Comparison of ENCODE assay signal across 20 cellular contexts in the genomic region with DNA sequence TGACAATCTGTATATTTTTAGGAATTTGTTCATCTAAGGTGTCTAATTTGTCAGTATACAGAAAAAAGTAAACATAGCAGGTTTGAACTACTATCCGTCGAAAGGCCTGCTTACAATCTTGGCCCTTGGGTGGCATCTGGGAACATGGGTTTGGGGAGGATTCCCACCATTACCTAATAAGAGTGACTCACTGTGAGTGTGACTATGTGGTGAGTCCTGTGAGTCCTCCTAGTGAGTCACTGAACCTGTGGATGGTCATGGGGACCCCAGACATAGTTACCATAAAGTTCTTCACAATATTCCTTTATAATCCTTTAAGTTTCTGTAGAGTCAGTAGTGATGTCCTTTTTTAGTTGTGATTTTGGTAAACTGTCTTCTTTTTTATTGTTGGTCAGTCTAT. TPM values are rescaled to one million over a fixed set of nuclear protein-coding genes. Genes with fewer than 3 reads are reported as not detected.
DNase-seq lines count a peak whose midpoint lies in the region; ATAC-seq and TF ChIP-seq lines count a peak whose summit lies in the region.
"Had no signal": no experiment of that assay in that cellular context is flagged by ENCODE, and none has a peak within 500 bp of the region (broad histone marks: within the 10 kb centered on the region; RNA-seq: fewer than 3 reads in every experiment).

No MANE protein-coding gene starts in this region.

- no peaks in the 10 kb centered on the region for H3K27me3 Mint-ChIP-seq in stimulated activated naive CD8-positive, alpha-beta T cell treated with anti-CD3 and anti-CD28 coated beads, Interleukin-15, amount 100 ng/mL, for 72 hours
- H3K27me3 Mint-ChIP-seq in effector memory CD8-positive, alpha-beta T cell = no peaks in the 10 kb centered on the region
- H3K27me3 Mint-ChIP-seq: activated CD4-positive, alpha-beta memory T cell treated with anti-CD3 and anti-CD28 coated beads for 36 hours had no signal

- no peaks in the 10 kb centered on the region for H3K4me1 Mint-ChIP-seq in stimulated activated naive CD8-positive, alpha-beta T cell treated with anti-CD3 and anti-CD28 coated beads, Interleukin-15, amount 100 ng/mL, for 72 hours
- H3K4me1 Mint-ChIP-seq in effector memory CD8-positive, alpha-beta T cell (ENCODE audit: low read depth in 2 of 2) = no peaks in the 10 kb centered on the region

- H3K36me3 Mint-ChIP-seq in effector memory CD8-positive, alpha-beta T cell (ENCODE audit: insufficient read depth) = peaks cover 4% of the 10 kb centered on the region

- peak; percentile 52 for ATAC-seq in stimulated activated naive CD8-positive, alpha-beta T cell treated with anti-CD3 and anti-CD28 coated beads, Interleukin-15, amount 100 ng/mL, for 72 hours
- no peak for ATAC-seq in effector memory CD8-positive, alpha-beta T cell (replicated peaks)
- ATAC-seq: lower lobe of right lung had no signal

- no peak overlapping the region for H3K4me3 ChIP-seq in fibroblast of mammary gland (ENCODE audit: control insufficient read depth, low read depth, low read length)
- H3K4me3 ChIP-seq: colonic mucosa, lower lobe of right lung, suprapubic skin had no signal

- H3K9me3 Mint-ChIP-seq in stimulated activated naive CD8-positive, alpha-beta T cell treated with anti-CD3 and anti-CD28 coated beads, Interleukin-15, amount 100 ng/mL, for 72 hours = peaks cover 10 to 17% of the 10 kb centered on the region in 2 donors
- H3K9me3 Mint-ChIP-seq in effector memory CD8-positive, alpha-beta T cell = peaks cover 1 to 16% of the 10 kb centered on the region in 2 donors

- intact Hi-C loops in posterior vena cava (cut with DNase I) = no loop called here

- H3K4me3 Mint-ChIP-seq in stimulated activated naive CD8-positive, alpha-beta T cell treated with anti-CD3 and anti-CD28 coated beads, Interleukin-15, amount 100 ng/mL, for 72 hours = no peak overlapping the region
- no peak overlapping the region for H3K4me3 Mint-ChIP-seq in effector memory CD8-positive, alpha-beta T cell
- H3K4me3 Mint-ChIP-seq: activated CD4-positive, alpha-beta memory T cell treated with anti-CD3 and anti-CD28 coated beads for 36 hours; T-helper 1 cell treated with Interleukin-12 subunit alpha and Interleukin-12 subunit beta and Interleukin-4 antibody, amounts not matched to agents 30 μg/mL and 1 μg/mL, for 36 hours had no signal

- DNase-seq in HT1080 (ENCODE audit: low read depth) = peak; percentile 88
- peak; percentile 4 for DNase-seq in SK-MEL-5 (ENCODE audit: low read depth, low spot score)
- DNase-seq in fibroblast of mammary gland (ENCODE audit: low read depth) = peak; percentile 84
- DNase-seq in stimulated activated naive CD8-positive, alpha-beta T cell treated with anti-CD3 and anti-CD28 coated beads, Interleukin-15, amount 100 ng/mL, for 72 hours = no peak
- DNase-seq in pons (ENCODE audit: low spot score) = no peak
- DNase-seq in posterior vena cava (ENCODE audit: low spot score) = no peak
- no peak for DNase-seq in effector memory CD8-positive, alpha-beta T cell
- DNase-seq: activated CD4-positive, alpha-beta memory T cell treated with anti-CD3 and anti-CD28 coated beads for 36 hours; activated naive CD4-positive, alpha-beta T cell treated with Interleukin-2 at 50 U/mL for 16 hours; BE2C; Calu3; colonic mucosa; lower lobe of right lung; MM.1S; NCI-H2081 treated with DMSO at 0.1 percent for 48 hours; NCI-H526; SIG-M5; WERI-Rb-1 had no signal

- in situ Hi-C loops in SK-MEL-5 (cut with HindIII; ENCODE audit: low pct_unique_long_range_greater_than_20kb, low sequenced_read_pairs) = no loop called here

- H3K27ac Mint-ChIP-seq in stimulated activated naive CD8-positive, alpha-beta T cell treated with anti-CD3 and anti-CD28 coated beads, Interleukin-15, amount 100 ng/mL, for 72 hours = no peak overlapping the region
- no peak overlapping the region for H3K27ac Mint-ChIP-seq in effector memory CD8-positive, alpha-beta T cell
- H3K27ac Mint-ChIP-seq: activated CD4-positive, alpha-beta memory T cell treated with anti-CD3 and anti-CD28 coated beads for 36 hours; T-helper 1 cell treated with Interleukin-12 subunit alpha and Interleukin-12 subunit beta and Interleukin-4 antibody, amounts not matched to agents 30 μg/mL and 1 μg/mL, for 36 hours had no signal

- TF ChIP-seq CTCF in fibroblast of mammary gland (conservative IDR thresholded peaks at IDR 0.05; ENCODE audit: control insufficient read depth, insufficient read depth, low read depth, low read length) = no peak

RNA-seq across cellular contexts. Expression of a gene that starts 37.0 kb away (rescaled TPM):
- total RNA-seq in HT1080 (2014; rRNA removed; shearing (Covaris generic)) = 34.5 and 43.4 TPM in 2 replicates
- polyA plus RNA-seq in HT1080 (2015; cell fraction: cytosol; rRNA removed) = 29.7 and 32.5 TPM in 2 replicates
- polyA plus RNA-seq in HT1080 (2015; cell fraction: nucleus; rRNA removed) = 9.2 and 11.7 TPM in 2 replicates
- 89.1 and 106 TPM in 2 replicates for total RNA-seq in SK-MEL-5 (2014; rRNA removed; shearing (Covaris generic))
- 85.1 and 94.4 TPM in 2 replicates for polyA plus RNA-seq in SK-MEL-5 (2015; cell fraction: cytosol; rRNA removed)
- polyA plus RNA-seq in SK-MEL-5 (2015; cell fraction: nucleus; rRNA removed) = 21.1 and 26.2 TPM in 2 replicates
- 10 to 100 TPM; 66.6 to 80.3 TPM for total RNA-seq in posterior vena cava

Comparison
In these comparisons a context has a peak if more than half of its experiments do, and no peak if none do; other contexts are left out.
1. DNase-seq: peak in HT1080 (single experiment), SK-MEL-5 (single experiment) and fibroblast of mammary gland (single experiment); none in stimulated activated naive CD8-positive, alpha-beta T cell treated with anti-CD3 and anti-CD28 coated beads, Interleukin-15, amount 100 ng/mL, for 72 hours (0 of 2), pons (single experiment), posterior vena cava (single experiment) and effector memory CD8-positive, alpha-beta T cell (0 of 3).